ENCODE assay signal across 11 cellular contexts in the genomic region with DNA sequence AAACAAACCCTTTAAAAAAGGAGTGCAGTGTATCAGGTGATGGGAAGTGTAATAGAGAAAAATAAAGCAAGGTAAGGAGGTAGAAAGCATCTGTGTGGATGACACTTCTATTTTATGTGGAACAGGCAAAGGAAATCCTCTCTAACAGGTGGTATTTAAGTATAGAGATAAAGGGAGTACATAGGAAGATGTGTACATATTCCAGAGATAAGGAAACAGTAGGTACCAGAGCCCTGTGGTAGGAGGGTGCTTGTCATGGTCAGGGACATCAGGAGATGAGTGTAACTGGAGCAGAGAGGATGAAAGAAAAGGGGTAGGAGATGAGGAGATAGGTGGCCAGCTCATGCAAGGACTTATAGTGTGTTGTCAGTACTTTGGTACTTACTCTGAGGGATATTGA.
"Had no signal": no experiment of that assay in that cellular context is flagged by ENCODE, and none has a peak within 500 bp of the region (broad histone marks: within the 10 kb centered on the region; RNA-seq: fewer than 3 reads in every experiment).

No MANE protein-coding gene starts in this region.

- H3K9me3 ChIP-seq: HAP-1 had no signal

- H3K4me2 ChIP-seq: GM23338 had no signal

- H3K36me3 ChIP-seq: HAP-1 had no signal

- ATAC-seq: GM23338, HCT116 had no signal

- DNase-seq: GM23248, GOT3, H7, H9, HCEC 1CT, HFFc6 had no signal

- H3K4me3 ChIP-seq: GM23248, GM23338, HAP-1 had no signal

- H3K27ac ChIP-seq: GM23248 had no signal

- FAIRE-seq: H1, H54 had no signal

- H3K9ac ChIP-seq: GM23248 had no signal

- H3K4me1 ChIP-seq: HAP-1 had no signal

- H2AFZ ChIP-seq: GM23248, GM23338 had no signal
